1 cellular context compared by ENCODE assay signal in genomic region chr3:43583481-43583880, GRCh38.
TF ChIP-seq lines count a peak whose summit lies in the region.

No MANE protein-coding gene starts in this region.

TF ChIP-seq in HepG2, 621 proteins besides CTCF, POLR2A, EP300 and RAD21:
- TF ChIP-seq ZNF574 (CRISPR knock-in tag; IDR thresholded peaks at IDR 0.05) (peak; percentile 94), ZMYM4 (CRISPR knock-in tag; IDR thresholded peaks at IDR 0.05) (peak; percentile 45; the same call in 1 of the 2 replicates), ZNF333 (CRISPR knock-in tag; IDR thresholded peaks at IDR 0.05; ENCODE audit: borderline replicate concordance) (no peak), ZNF101 (CRISPR knock-in tag; IDR thresholded peaks at IDR 0.05; ENCODE audit: borderline replicate concordance, low read depth) (no peak), RXRB (CRISPR knock-in tag; IDR thresholded peaks at IDR 0.05; ENCODE audit: borderline replicate concordance) (no peak), ZNF460 (CRISPR knock-in tag; IDR thresholded peaks at IDR 0.05; ENCODE audit: borderline replicate concordance) (no peak), ZNF598 (CRISPR knock-in tag; IDR thresholded peaks at IDR 0.05; ENCODE audit: borderline replicate concordance) (no peak), NFYC (CRISPR knock-in tag; IDR thresholded peaks at IDR 0.05) (no peak), ZNF30 (CRISPR knock-in tag; IDR thresholded peaks at IDR 0.05) (no peak)
